ENCODE assay signal across 8 cellular contexts in the genomic region with DNA sequence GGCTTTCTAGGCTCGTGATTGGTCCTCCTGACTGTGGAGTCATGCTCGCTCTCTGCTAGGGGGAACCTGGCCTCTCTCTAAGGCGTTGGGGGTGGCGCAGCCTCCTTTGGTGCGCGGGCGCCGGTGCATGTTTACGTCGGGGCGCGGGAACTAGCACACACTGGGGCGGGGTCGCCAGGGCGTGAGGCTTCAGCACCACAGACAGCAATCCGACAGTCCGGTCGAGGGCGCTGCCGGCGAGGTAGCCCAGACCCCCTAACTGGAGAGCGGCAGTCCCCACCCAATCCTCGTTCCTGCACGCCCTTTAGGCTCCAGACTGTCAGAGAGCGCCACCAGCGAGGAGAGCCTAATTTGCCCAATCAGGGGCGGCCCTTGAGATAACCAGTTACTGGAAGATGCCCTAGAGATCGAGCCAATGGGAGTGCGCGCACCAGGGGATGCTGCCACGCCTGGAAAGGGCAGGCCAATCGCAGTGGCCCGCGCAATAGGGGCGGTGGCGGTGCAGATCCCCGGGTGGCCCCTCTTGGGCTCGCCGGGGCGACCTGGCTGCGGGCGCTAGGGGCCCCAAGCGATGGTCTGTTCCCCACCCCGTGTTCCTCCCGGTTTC.
DNase-seq lines count a peak whose midpoint lies in the region; ATAC-seq and TF ChIP-seq lines count a peak whose summit lies in the region.

No MANE protein-coding gene starts in this region.

- H3K4me1 Mint-ChIP-seq in T-helper 2 cell treated with Interferon-gamma antibody and Interleukin-4, amounts not matched to agents 5 μg/mL and 100 μg/mL, for 36 hours (ENCODE audit: low read depth) = peaks cover 16% of the 10 kb centered on the region

- H3K27ac ChIP-seq in iPS DF 6.9 (ENCODE audit: low read length) = no peak overlapping the region
- no peak overlapping the region for H3K27ac ChIP-seq in skin epidermis

- peak overlapping the region; percentile 69 for H3K27ac Mint-ChIP-seq in T-helper 2 cell treated with Interferon-gamma antibody and Interleukin-4, amounts not matched to agents 5 μg/mL and 100 μg/mL, for 36 hours

- no CpG with 5 or more reads among the region's 45 CpGs for WGBS in iPS DF 6.9 (ENCODE audit: insufficient coverage, insufficient read length)

- H3K27me3 Mint-ChIP-seq in T-helper 2 cell treated with Interferon-gamma antibody and Interleukin-4, amounts not matched to agents 5 μg/mL and 100 μg/mL, for 36 hours (ENCODE audit: low read depth) = peaks cover 37% of the 10 kb centered on the region

- peaks cover 6% of the 10 kb centered on the region; the same call in 1 of the 2 replicates for H3K4me1 ChIP-seq in iPS DF 6.9 (ENCODE audit: control insufficient read depth, insufficient read depth, low read length)

- no peaks in the 10 kb centered on the region for H3K9me3 ChIP-seq in iPS DF 6.9 (ENCODE audit: control insufficient read depth, insufficient read depth, low read length)

- ATAC-seq in HG02642 (IDR thresholded peaks at IDR 0.05; ENCODE audit: poor library complexity, unreplicated experiment) = peak; percentile 53

- DNase-seq in GM06990 (ENCODE audit: extremely low read depth, insufficient read length) (peak; percentile 87), NCI-H1694 treated with DMSO at 0.1 percent for 48 hours (lab: John Stamatoyannopoulos, UW) (peak; percentile 94), astrocyte of the spinal cord (ENCODE audit: low read depth, low spot score) (peak; percentile 71), iPS DF 6.9 (ENCODE audit: low read depth, low spot score) (no peak), dedifferentiated amniotic fluid mesenchymal stem cell (ENCODE audit: extremely low spot score) (no peak)
- peak; percentile 86 for DNase-seq in T-helper 2 cell treated with Interferon-gamma antibody and Interleukin-4, amounts not matched to agents 5 μg/mL and 100 μg/mL, for 36 hours (ENCODE audit: low spot score)

- H3K4me3 Mint-ChIP-seq in T-helper 2 cell treated with Interferon-gamma antibody and Interleukin-4, amounts not matched to agents 5 μg/mL and 100 μg/mL, for 36 hours = peak overlapping the region; percentile 75

- no peaks in the 10 kb centered on the region for H3K27me3 ChIP-seq in GM06990 (replicated peaks; ENCODE audit: control insufficient read depth, insufficient read depth, low read length)
- peaks cover 6% of the 10 kb centered on the region; the same call in 1 of the 2 replicates for H3K27me3 ChIP-seq in iPS DF 6.9 (ENCODE audit: control insufficient read depth, insufficient read depth, low read length)

- TF ChIP-seq CTCF in GM06990 (IDR thresholded peaks at IDR 0.05; ENCODE audit: insufficient read depth, low read length, poor library complexity, severe bottlenecking) = no peak
- TF ChIP-seq CTCF in astrocyte of the spinal cord (IDR thresholded peaks at IDR 0.05; ENCODE audit: low read depth, low read length) = no peak

- H3K36me3 Mint-ChIP-seq in T-helper 2 cell treated with Interferon-gamma antibody and Interleukin-4, amounts not matched to agents 5 μg/mL and 100 μg/mL, for 36 hours (ENCODE audit: low read depth) = peaks cover 9% of the 10 kb centered on the region

- H3K4me3 ChIP-seq in GM06990 (replicated peaks; ENCODE audit: low read depth, low read length) = peak overlapping the region; percentile 50
- peak overlapping the region; percentile 26 for H3K4me3 ChIP-seq in astrocyte of the spinal cord (ENCODE audit: low read depth, low read length)
- peak overlapping the region; percentile 12; the same call in 1 of the 2 replicates for H3K4me3 ChIP-seq in iPS DF 6.9 (ENCODE audit: low read length)
- peak overlapping the region; percentile 12 to 36 (median 22) for H3K4me3 ChIP-seq in skin epidermis

- in situ Hi-C loops in astrocyte of the spinal cord (cut with HindIII; ENCODE audit: low sequenced_read_pairs) = no loop called here

- H3K36me3 ChIP-seq in GM06990 (ENCODE audit: control insufficient read depth, insufficient read depth, low read length) (no peaks in the 10 kb centered on the region), iPS DF 6.9 (ENCODE audit: control insufficient read depth, insufficient read depth, low read length) (no peaks in the 10 kb centered on the region)

- no peaks in the 10 kb centered on the region for H3K9me3 Mint-ChIP-seq in T-helper 2 cell treated with Interferon-gamma antibody and Interleukin-4, amounts not matched to agents 5 μg/mL and 100 μg/mL, for 36 hours

Comparison
In these comparisons a context has a peak if more than half of its experiments do, and no peak if none do; other contexts are left out.
1. DNase-seq: peak in GM06990 (single experiment), NCI-H1694 treated with DMSO at 0.1 percent for 48 hours (single experiment), T-helper 2 cell treated with Interferon-gamma antibody and Interleukin-4, amounts not matched to agents 5 μg/mL and 100 μg/mL, for 36 hours (single experiment) and astrocyte of the spinal cord (single experiment); none in iPS DF 6.9 (single experiment) and dedifferentiated amniotic fluid mesenchymal stem cell (single experiment).
2. Peak in every context shown above with its lines, with median percentiles within 50 percentile points of each other: H3K4me3 ChIP-seq.